Comparison of ENCODE assay signal across 23 cellular contexts in the genomic region with DNA sequence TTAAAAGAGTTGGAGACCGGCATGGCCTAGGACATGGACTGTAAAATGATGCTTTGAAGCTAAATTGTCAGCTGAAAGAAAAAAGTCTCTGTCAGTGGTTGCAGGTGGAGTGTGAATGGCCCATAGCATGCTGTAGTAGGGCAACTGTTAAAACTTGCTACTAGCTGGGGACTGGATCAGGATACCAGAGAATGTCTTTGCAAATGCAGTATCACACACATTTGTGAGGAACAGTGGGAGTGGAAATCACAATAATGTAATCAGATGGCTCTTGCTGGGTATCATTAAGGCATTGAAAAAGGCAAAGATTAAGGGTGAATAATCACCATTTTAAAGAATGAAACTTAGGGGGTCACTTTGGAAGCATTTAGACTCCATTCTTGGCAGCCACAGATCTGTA.
"Had no signal": no experiment of that assay in that cellular context is flagged by ENCODE, and none has a peak within 500 bp of the region (broad histone marks: within the 10 kb centered on the region; RNA-seq: fewer than 3 reads in every experiment).

No MANE protein-coding gene starts in this region.

- H3K4me3 ChIP-seq: coronary artery, dorsolateral prefrontal cortex, esophagus squamous epithelium, gastrocnemius medialis, heart right ventricle, left lung, lower lobe of right lung had no signal

- H3K36me3 Mint-ChIP-seq: naive thymus-derived CD4-positive, alpha-beta T cell had no signal

- H3K27ac ChIP-seq: coronary artery, dorsolateral prefrontal cortex, epithelial cell of prostate, esophagus squamous epithelium, gastrocnemius medialis, heart right ventricle, left lung, lower lobe of right lung had no signal

- ATAC-seq: esophagus mucosa; gastrocnemius medialis; heart right ventricle; left cardiac atrium; left lung; left ventricle myocardium superior; lower lobe of right lung; naive thymus-derived CD4-positive, alpha-beta T cell had no signal

- H3K36me3 ChIP-seq: esophagus squamous epithelium, gastrocnemius medialis, heart right ventricle, left lung, lower lobe of right lung had no signal

- H3K4me3 Mint-ChIP-seq: naive thymus-derived CD4-positive, alpha-beta T cell had no signal

- H3K4me1 ChIP-seq: esophagus squamous epithelium, gastrocnemius medialis, heart right ventricle, left lung, lower lobe of right lung had no signal

- H3K4me1 Mint-ChIP-seq: naive thymus-derived CD4-positive, alpha-beta T cell had no signal

- H3K27me3 Mint-ChIP-seq: naive thymus-derived CD4-positive, alpha-beta T cell had no signal

- DNase-seq: dermis blood vessel endothelial cell; dorsolateral prefrontal cortex; effector CD4-positive, alpha-beta T cell; effector memory CD4-positive, alpha-beta T cell; erythroblast; esophagus squamous epithelium; foreskin fibroblast; foreskin melanocyte; gastrocnemius medialis; glutamatergic neuron; head of caudate nucleus; heart right ventricle; hippocampal formation; left cardiac atrium; left lung; left ventricle myocardium superior; lower lobe of right lung; mesenchymal stem cell; midbrain; naive thymus-derived CD4-positive, alpha-beta T cell had no signal

- H3K27me3 ChIP-seq: dorsolateral prefrontal cortex, esophagus squamous epithelium, gastrocnemius medialis, heart right ventricle, left lung had no signal

- H3K27ac Mint-ChIP-seq: naive thymus-derived CD4-positive, alpha-beta T cell had no signal
